ENCODE assay signal across 22 cellular contexts in the genomic region with DNA sequence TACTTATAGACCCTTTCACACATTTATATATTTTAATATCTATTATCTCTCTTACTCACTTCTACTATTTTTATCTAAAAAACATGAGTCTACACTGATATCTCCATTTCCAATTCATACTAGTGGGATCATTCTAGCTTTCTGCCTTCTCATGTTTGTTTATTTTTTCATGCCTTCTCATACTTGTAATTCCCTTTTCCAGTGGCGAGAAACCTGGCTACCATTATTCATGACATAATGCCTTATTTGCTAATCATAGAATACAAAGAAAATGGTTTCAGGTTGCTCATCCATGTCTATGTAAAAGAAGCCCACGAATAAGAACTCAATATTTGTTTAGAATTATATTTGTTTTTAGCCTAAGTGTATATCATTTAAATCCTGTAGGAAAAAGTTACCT.
DNase-seq lines count a peak whose midpoint lies in the region; ATAC-seq, FAIRE-seq and TF ChIP-seq lines count a peak whose summit lies in the region.
"Had no signal": no experiment of that assay in that cellular context is flagged by ENCODE, and none has a peak within 500 bp of the region (broad histone marks: within the 10 kb centered on the region; RNA-seq: fewer than 3 reads in every experiment).

No MANE protein-coding gene starts in this region.

- ATAC-seq in PC-3 (no peak), HG02973 (IDR thresholded peaks at IDR 0.05; ENCODE audit: unreplicated experiment) (no peak)
- ATAC-seq in natural killer cell treated with Interleukin-12 subunit alpha and Interleukin-12 subunit beta and Interleukin-15 and Interleukin-18, amount 100 ng/mL, for 72 hours, result no peak
- ATAC-seq: T-cell had no signal

- H3K27ac ChIP-seq in astrocyte (ENCODE audit: low read depth, low read length), result no peak overlapping the region
- H3K27ac ChIP-seq in PC-3 (ENCODE audit: low read length), result no peak overlapping the region
- H3K27ac ChIP-seq: BLaER1 treated with 17β-estradiol and CSF1 and Interleukin-3, amounts not matched to agents 10 nM and 100 nM; KMS-11 had no signal

- H4K20me1 ChIP-seq in astrocyte (ENCODE audit: insufficient read depth, low read length), result no peaks in the 10 kb centered on the region
- no peaks in the 10 kb centered on the region for H4K20me1 ChIP-seq in PC-3 (ENCODE audit: low read length)
- H4K20me1 ChIP-seq: BLaER1 treated with 17β-estradiol and CSF1 and Interleukin-3, amounts not matched to agents 10 nM and 100 nM had no signal

- H3K9ac ChIP-seq in astrocyte (ENCODE audit: low read length) (no peak overlapping the region), PC-3 (ENCODE audit: low read length) (no peak overlapping the region)
- H3K9ac ChIP-seq: BLaER1 treated with 17β-estradiol and CSF1 and Interleukin-3, amounts not matched to agents 10 nM and 100 nM; KMS-11 had no signal

- FAIRE-seq in astrocyte (lab: Jason Lieb, UNC), result peak; percentile 62
- FAIRE-seq: D721Med had no signal

- H3K79me2 ChIP-seq in astrocyte (ENCODE audit: insufficient read depth, low read length), result no peaks in the 10 kb centered on the region
- no peaks in the 10 kb centered on the region for H3K79me2 ChIP-seq in PC-3 (ENCODE audit: low read length)

- no peak for TF ChIP-seq CTCF in astrocyte (IDR thresholded peaks at IDR 0.05; ENCODE audit: insufficient read depth, low read depth, low read length)
- TF ChIP-seq CTCF in fibroblast of the aortic adventitia (IDR thresholded peaks at IDR 0.05; ENCODE audit: insufficient read depth, low read length), result no peak
- TF ChIP-seq CTCF in PC-3 (conservative IDR thresholded peaks at IDR 0.05; ENCODE audit: low read depth, low read length), result no peak

- no peaks in the 10 kb centered on the region for H3K36me3 Mint-ChIP-seq in astrocyte (ENCODE audit: low read depth, unreplicated experiment)
- H3K36me3 Mint-ChIP-seq in natural killer cell treated with Interleukin-12 subunit alpha and Interleukin-12 subunit beta and Interleukin-15 and Interleukin-18, amount 100 ng/mL, for 72 hours, result no peaks in the 10 kb centered on the region
- H3K36me3 Mint-ChIP-seq: IgD-negative memory B cell, T-cell had no signal

- intact Hi-C loops in PC-3 (cut with micrococcal nuclease), result no loop called here

- POLR2A ChIA-PET in PC-3 (lab: Charles Lee; ENCODE audit: unreplicated experiment), result no interaction called here

- no peaks in the 10 kb centered on the region for H3K9me3 Mint-ChIP-seq in astrocyte (ENCODE audit: unreplicated experiment)
- H3K9me3 Mint-ChIP-seq in natural killer cell treated with Interleukin-12 subunit alpha and Interleukin-12 subunit beta and Interleukin-15 and Interleukin-18, amount 100 ng/mL, for 72 hours, result peaks cover 5% of the 10 kb centered on the region
- H3K9me3 Mint-ChIP-seq: CD4-positive, alpha-beta T cell; IgD-negative memory B cell had no signal

- CTCF ChIA-PET in PC-3 (lab: Charles Lee), result no interaction called here

- no peaks in the 10 kb centered on the region for H3K9me2 ChIP-seq in PC-3 (replicated peaks; ENCODE audit: low read length)

- H3K4me1 ChIP-seq in astrocyte (ENCODE audit: insufficient read depth, low read length) (no peaks in the 10 kb centered on the region), PC-3 (ENCODE audit: insufficient read depth, low read length) (peaks cover 22% of the 10 kb centered on the region)

- H3K4me3 Mint-ChIP-seq in astrocyte (ENCODE audit: unreplicated experiment), result no peak overlapping the region
- H3K4me3 Mint-ChIP-seq in natural killer cell treated with Interleukin-12 subunit alpha and Interleukin-12 subunit beta and Interleukin-15 and Interleukin-18, amount 100 ng/mL, for 72 hours, result no peak overlapping the region
- H3K4me3 Mint-ChIP-seq: CD4-positive, alpha-beta T cell; H9; IgD-negative memory B cell; T-cell had no signal

- H3K4me2 ChIP-seq in astrocyte (ENCODE audit: low read length), result no peak overlapping the region
- H3K4me2 ChIP-seq in PC-3 (ENCODE audit: low read length), result no peak overlapping the region
- H3K4me2 ChIP-seq: BLaER1 treated with 17β-estradiol and CSF1 and Interleukin-3, amounts not matched to agents 10 nM and 100 nM; KMS-11 had no signal

- H2AFZ ChIP-seq in astrocyte (ENCODE audit: low read depth, low read length) (no peak overlapping the region), PC-3 (ENCODE audit: low read length) (no peak overlapping the region)

- H3K36me3 ChIP-seq in astrocyte (ENCODE audit: insufficient read depth, low read length), result no peaks in the 10 kb centered on the region
- no peaks in the 10 kb centered on the region for H3K36me3 ChIP-seq in PC-3 (ENCODE audit: low read depth, low read length)
- H3K36me3 ChIP-seq: BLaER1 treated with 17β-estradiol and CSF1 and Interleukin-3, amounts not matched to agents 10 nM and 100 nM had no signal

- no TSS peak for BruUV-seq in PC-3 (replicated peaks; lab: Mats Ljungman, UMichigan)

- peak; percentile 51 for DNase-seq in EH (ENCODE audit: low read depth)
- peak; percentile 28 for DNase-seq in H4 (ENCODE audit: low spot score)
- DNase-seq in astrocyte (ENCODE audit: low read depth), result peak; percentile 44
- DNase-seq in fibroblast of the aortic adventitia (ENCODE audit: low read depth), result peak; percentile 20
- no peak for DNase-seq in PC-3
- no peak for DNase-seq in natural killer cell treated with Interleukin-12 subunit alpha and Interleukin-12 subunit beta and Interleukin-15 and Interleukin-18, amount 100 ng/mL, for 72 hours (ENCODE audit: low spot score)
- DNase-seq: CD4-positive, alpha-beta T cell; DMS79; H9; NCI-H1105 treated with DMSO at 0.1 percent for 48 hours; NCI-H146; NCI-H1930; NCI-H446 treated with DMSO at 0.1 percent for 48 hours; NCI-H526 treated with DMSO at 0.1 percent for 48 hours; Right ventricle myocardium superior; RPMI8226; T-cell had no signal

- peaks cover 3% of the 10 kb centered on the region for H3K4me1 Mint-ChIP-seq in astrocyte (ENCODE audit: low read depth, unreplicated experiment)
- H3K4me1 Mint-ChIP-seq in natural killer cell treated with Interleukin-12 subunit alpha and Interleukin-12 subunit beta and Interleukin-15 and Interleukin-18, amount 100 ng/mL, for 72 hours (ENCODE audit: low read depth in 2 of 2), result no peaks in the 10 kb centered on the region
- H3K4me1 Mint-ChIP-seq: IgD-negative memory B cell, T-cell had no signal

- no peak overlapping the region for H3K4me3 ChIP-seq in astrocyte (ENCODE audit: insufficient read depth, low read depth, low read length)
- no peak overlapping the region for H3K4me3 ChIP-seq in fibroblast of the aortic adventitia (ENCODE audit: low read depth, low read length)
- no peak overlapping the region for H3K4me3 ChIP-seq in PC-3 (ENCODE audit: low read length)
- H3K4me3 ChIP-seq: BLaER1 treated with 17β-estradiol and CSF1 and Interleukin-3, amounts not matched to agents 10 nM and 100 nM had no signal

- no peaks in the 10 kb centered on the region for H3K27me3 Mint-ChIP-seq in astrocyte (ENCODE audit: low read depth, unreplicated experiment)
- H3K27me3 Mint-ChIP-seq in natural killer cell treated with Interleukin-12 subunit alpha and Interleukin-12 subunit beta and Interleukin-15 and Interleukin-18, amount 100 ng/mL, for 72 hours, result peaks cover 5% of the 10 kb centered on the region in 2 donors
- H3K27me3 Mint-ChIP-seq: IgD-negative memory B cell had no signal

- no peaks in the 10 kb centered on the region for H3F3A ChIP-seq in PC-3 (ENCODE audit: low read length, unreplicated experiment)

- no peaks in the 10 kb centered on the region for H3K27me3 ChIP-seq in astrocyte (ENCODE audit: insufficient read depth, low read length)
- no peaks in the 10 kb centered on the region for H3K27me3 ChIP-seq in PC-3 (ENCODE audit: low read length)
- H3K27me3 ChIP-seq: BLaER1 treated with 17β-estradiol and CSF1 and Interleukin-3, amounts not matched to agents 10 nM and 100 nM had no signal

- H3K9me3 ChIP-seq in astrocyte (ENCODE audit: insufficient read depth, low read depth, low read length), result no peaks in the 10 kb centered on the region
- no peaks in the 10 kb centered on the region for H3K9me3 ChIP-seq in PC-3 (ENCODE audit: low read length)

- no peak overlapping the region for H3K27ac Mint-ChIP-seq in astrocyte (ENCODE audit: unreplicated experiment)
- no peak overlapping the region for H3K27ac Mint-ChIP-seq in natural killer cell treated with Interleukin-12 subunit alpha and Interleukin-12 subunit beta and Interleukin-15 and Interleukin-18, amount 100 ng/mL, for 72 hours
- H3K27ac Mint-ChIP-seq: CD4-positive, alpha-beta T cell; H9; IgD-negative memory B cell; T-cell had no signal

Comparison
In these comparisons a context has a peak if more than half of its experiments do, and no peak if none do; other contexts are left out.
1. DNase-seq: peak in EH (single experiment), H4 (single experiment), astrocyte (single experiment) and fibroblast of the aortic adventitia (single experiment); none in PC-3 (single experiment) and natural killer cell treated with Interleukin-12 subunit alpha and Interleukin-12 subunit beta and Interleukin-15 and Interleukin-18, amount 100 ng/mL, for 72 hours (single experiment).